22 cellular contexts compared by ENCODE assay signal in the genomic region with DNA sequence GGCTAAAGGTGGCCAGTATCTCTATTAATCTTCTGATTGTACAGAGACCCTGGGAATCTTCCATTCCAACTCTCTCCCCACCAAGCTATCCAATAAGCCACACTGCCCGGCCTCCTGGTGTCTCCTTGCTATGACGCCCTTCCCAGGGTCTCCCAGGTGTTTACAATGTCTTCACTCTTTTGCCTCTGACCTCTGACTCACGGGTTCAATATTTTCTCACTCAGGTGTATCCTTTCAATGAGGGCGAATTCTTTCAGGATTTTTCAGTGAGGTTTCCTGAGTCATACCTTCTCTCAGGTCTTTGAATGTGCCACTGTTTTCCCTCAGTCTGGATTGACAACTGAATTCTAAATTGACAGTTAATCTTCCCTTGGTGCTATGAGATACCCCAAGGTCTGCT. TPM values are rescaled to one million over a fixed set of nuclear protein-coding genes. Genes with fewer than 3 reads are reported as not detected.
DNase-seq lines count a peak whose midpoint lies in the region; ATAC-seq, FAIRE-seq and TF ChIP-seq lines count a peak whose summit lies in the region.
"Had no signal": no experiment of that assay in that cellular context is flagged by ENCODE, and none has a peak within 500 bp of the region (broad histone marks: within the 10 kb centered on the region; RNA-seq: fewer than 3 reads in every experiment).

No MANE protein-coding gene starts in this region.

- no peaks in the 10 kb centered on the region for H4K20me1 ChIP-seq in keratinocyte (ENCODE audit: control insufficient read depth, extremely low read depth, insufficient read depth, low read length)

- no peaks in the 10 kb centered on the region for H3K79me2 ChIP-seq in keratinocyte (ENCODE audit: control insufficient read depth, insufficient read depth, low read length)

- H3K9ac ChIP-seq in keratinocyte (ENCODE audit: control insufficient read depth, extremely low read depth, insufficient read depth, low read length) = peak overlapping the region; percentile 71

- ATAC-seq in GM18517 (IDR thresholded peaks at IDR 0.05; ENCODE audit: unreplicated experiment) (no peak), HG03045 (IDR thresholded peaks at IDR 0.05; ENCODE audit: unreplicated experiment) (no peak)
- no peak for ATAC-seq in activated CD8-positive, alpha-beta T cell treated with anti-CD3 and anti-CD28 coated beads, Interleukin-2, amount 10 ng/mL, durations not matched to agents 7 days and 5 days

- H3K4me1 ChIP-seq in keratinocyte (ENCODE audit: control insufficient read depth, extremely low read depth, insufficient read depth, low read length) = peaks cover 23% of the 10 kb centered on the region
- H3K4me1 ChIP-seq: BE2C had no signal

- DNase-seq in SIG-M5 treated with dmso at 0.1 percent for 504 hours (lab: John Stamatoyannopoulos, UW; ENCODE audit: unreplicated experiment) (peak; percentile 0), SIG-M5 (lab: John Stamatoyannopoulos, UW) (no peak), SW480 (ENCODE audit: low spot score) (peak; percentile 91), keratinocyte (ENCODE audit: low read depth, low spot score) (peak; percentile 66), urothelium cell line (ENCODE audit: low spot score) (peak; percentile 25)
- no peak for DNase-seq in activated CD8-positive, alpha-beta T cell treated with anti-CD3 and anti-CD28 coated beads, Interleukin-2, amount 10 ng/mL, durations not matched to agents 7 days and 5 days
- DNase-seq: BE2C; CD4-positive, alpha-beta memory T cell; DND-41; HFFc6; Kasumi-1; NCI-H187; NCI-H2171; NCI-H446; Right ventricle myocardium superior had no signal

- H3K27ac ChIP-seq in keratinocyte (ENCODE audit: control insufficient read depth, insufficient read depth, low read length) = peak overlapping the region; percentile 60
- H3K27ac ChIP-seq: 22Rv1 had no signal

- no peak overlapping the region for H3K4me3 Mint-ChIP-seq in activated CD8-positive, alpha-beta T cell treated with anti-CD3 and anti-CD28 coated beads, Interleukin-2, amount 10 ng/mL, durations not matched to agents 7 days and 5 days
- H3K4me3 Mint-ChIP-seq: CD4-positive, alpha-beta memory T cell; HFFc6; IgD-negative memory B cell had no signal

- H3K27ac Mint-ChIP-seq in activated CD8-positive, alpha-beta T cell treated with anti-CD3 and anti-CD28 coated beads, Interleukin-2, amount 10 ng/mL, durations not matched to agents 7 days and 5 days = no peak overlapping the region
- H3K27ac Mint-ChIP-seq: CD4-positive, alpha-beta memory T cell; HFFc6; IgD-negative memory B cell had no signal

- peaks cover 26% of the 10 kb centered on the region for H3K27me3 Mint-ChIP-seq in activated CD8-positive, alpha-beta T cell treated with anti-CD3 and anti-CD28 coated beads, Interleukin-2, amount 10 ng/mL, durations not matched to agents 7 days and 5 days (ENCODE audit: low read depth)

- no peaks in the 10 kb centered on the region for H3K4me1 Mint-ChIP-seq in activated CD8-positive, alpha-beta T cell treated with anti-CD3 and anti-CD28 coated beads, Interleukin-2, amount 10 ng/mL, durations not matched to agents 7 days and 5 days (ENCODE audit: low read depth)

- no peaks in the 10 kb centered on the region for H3K36me3 Mint-ChIP-seq in activated CD8-positive, alpha-beta T cell treated with anti-CD3 and anti-CD28 coated beads, Interleukin-2, amount 10 ng/mL, durations not matched to agents 7 days and 5 days (ENCODE audit: low read depth)
- H3K36me3 Mint-ChIP-seq: CD4-positive, alpha-beta memory T cell; IgD-negative memory B cell had no signal

- CTCF ChIA-PET in activated CD8-positive, alpha-beta T cell treated with anti-CD3 and anti-CD28 coated beads, Interleukin-2, amount 10 ng/mL, durations not matched to agents 7 days and 5 days (lab: Charles Lee) = no interaction called here

- H2AFZ ChIP-seq in keratinocyte (ENCODE audit: control insufficient read depth, low read length) = no peak overlapping the region

- no peaks in the 10 kb centered on the region for H3K9me1 ChIP-seq in keratinocyte (ENCODE audit: control insufficient read depth, extremely low read depth, insufficient read depth, low read length)

- no peak overlapping the region for H3K4me3 ChIP-seq in keratinocyte (ENCODE audit: control insufficient read depth in 2 of 3, extremely low read depth in 1 of 3, insufficient read depth in 2 of 3, low read depth in 1 of 3, low read length in 3 of 3)

- dilution Hi-C loops in keratinocyte (cut with MboI; ENCODE audit: extremely low pct_ligation_motif_present, low sequenced_read_pairs) = no loop called here

- no peak for TF ChIP-seq CTCF in keratinocyte (optimal IDR thresholded peaks at IDR 0.05 in 1 of 3, IDR thresholded peaks at IDR 0.05 in 1 of 3, conservative IDR thresholded peaks at IDR 0.05 in 1 of 3; ENCODE audit: extremely low read depth in 1 of 3, insufficient read depth in 2 of 3, low read length in 3 of 3)

- no peaks in the 10 kb centered on the region for H3K9me3 ChIP-seq in keratinocyte (ENCODE audit: control insufficient read depth, low read depth, low read length)
- H3K9me3 ChIP-seq: BE2C had no signal

- H3K9me3 Mint-ChIP-seq in activated CD8-positive, alpha-beta T cell treated with anti-CD3 and anti-CD28 coated beads, Interleukin-2, amount 10 ng/mL, durations not matched to agents 7 days and 5 days (ENCODE audit: insufficient read depth) = no peaks in the 10 kb centered on the region
- H3K9me3 Mint-ChIP-seq: CD4-positive, alpha-beta memory T cell had no signal

- no peaks in the 10 kb centered on the region for H3K36me3 ChIP-seq in keratinocyte (ENCODE audit: control insufficient read depth in 2 of 2, extremely low read depth in 1 of 2, insufficient read depth in 2 of 2, low read length in 2 of 2)
- H3K36me3 ChIP-seq: BE2C had no signal

- no peaks in the 10 kb centered on the region for H3K27me3 ChIP-seq in keratinocyte (ENCODE audit: control insufficient read depth, extremely low read depth, insufficient read depth, low read length)

- POLR2A ChIA-PET in activated CD8-positive, alpha-beta T cell treated with anti-CD3 and anti-CD28 coated beads, Interleukin-2, amount 10 ng/mL, durations not matched to agents 7 days and 5 days (lab: Charles Lee) = no interaction called here

- peak overlapping the region; percentile 79 for H3K4me2 ChIP-seq in keratinocyte (ENCODE audit: control insufficient read depth, extremely low read depth, insufficient read depth, low read depth, low read length)

- FAIRE-seq in keratinocyte (lab: Jason Lieb, UNC) (peak; percentile 90), urothelium cell line (lab: Jason Lieb, UNC) (no peak)
- FAIRE-seq: G401.6, H1, HTR-8/SVneo had no signal

RNA-seq across cellular contexts. Expression of gene IRX4, which starts 53.7 kb away (rescaled TPM):
- polyA plus RNA-seq in keratinocyte = 14.6 to 34.2 TPM (median 18.2 TPM) in 3 replicates
- polyA plus RNA-seq in keratinocyte (2011; ENCODE audit: low read depth) = 13.6 TPM
- 6.5 and 16.3 TPM in 2 replicates for polyA plus RNA-seq in keratinocyte (2011; cell fraction: cytosol; rRNA removed)
- polyA plus RNA-seq in keratinocyte (2011; cell fraction: nucleus; rRNA removed) = 34.8 and 47.6 TPM in 2 replicates
- polyA plus RNA-seq in keratinocyte (2012; ENCODE audit: low replicate concordance) = 15.4 and 29.7 TPM in 2 replicates
- polyA minus RNA-seq in keratinocyte = 5.0 to 16.1 TPM (median 7.4 TPM) in 3 replicates
- polyA minus RNA-seq in keratinocyte (2011; cell fraction: cytosol; rRNA and poly(A)+ RNA removed) = 43.7 TPM
- 22.8 and 27.1 TPM in 2 replicates for polyA minus RNA-seq in keratinocyte (2011; cell fraction: nucleus; rRNA and poly(A)+ RNA removed)
- total RNA-seq in activated CD8-positive, alpha-beta T cell treated with anti-CD3 and anti-CD28 coated beads, Interleukin-2, amount 10 ng/mL, durations not matched to agents 7 days and 5 days = not detected
- total RNA-seq: CD4-positive, alpha-beta memory T cell; HFFc6 had no signal
- polyA plus RNA-seq: CD4-positive, alpha-beta memory T cell; IgD-negative memory B cell had no signal

Comparison
In these comparisons a context has a peak if more than half of its experiments do, and no peak if none do; other contexts are left out.
1. DNase-seq: peak in SIG-M5 treated with dmso at 0.1 percent for 504 hours (single experiment), SW480 (single experiment), keratinocyte (single experiment) and urothelium cell line (single experiment); none in SIG-M5 (single experiment) and activated CD8-positive, alpha-beta T cell treated with anti-CD3 and anti-CD28 coated beads, Interleukin-2, amount 10 ng/mL, durations not matched to agents 7 days and 5 days (single experiment).